Comparison of ENCODE assay signal across 15 cellular contexts in the genomic region with DNA sequence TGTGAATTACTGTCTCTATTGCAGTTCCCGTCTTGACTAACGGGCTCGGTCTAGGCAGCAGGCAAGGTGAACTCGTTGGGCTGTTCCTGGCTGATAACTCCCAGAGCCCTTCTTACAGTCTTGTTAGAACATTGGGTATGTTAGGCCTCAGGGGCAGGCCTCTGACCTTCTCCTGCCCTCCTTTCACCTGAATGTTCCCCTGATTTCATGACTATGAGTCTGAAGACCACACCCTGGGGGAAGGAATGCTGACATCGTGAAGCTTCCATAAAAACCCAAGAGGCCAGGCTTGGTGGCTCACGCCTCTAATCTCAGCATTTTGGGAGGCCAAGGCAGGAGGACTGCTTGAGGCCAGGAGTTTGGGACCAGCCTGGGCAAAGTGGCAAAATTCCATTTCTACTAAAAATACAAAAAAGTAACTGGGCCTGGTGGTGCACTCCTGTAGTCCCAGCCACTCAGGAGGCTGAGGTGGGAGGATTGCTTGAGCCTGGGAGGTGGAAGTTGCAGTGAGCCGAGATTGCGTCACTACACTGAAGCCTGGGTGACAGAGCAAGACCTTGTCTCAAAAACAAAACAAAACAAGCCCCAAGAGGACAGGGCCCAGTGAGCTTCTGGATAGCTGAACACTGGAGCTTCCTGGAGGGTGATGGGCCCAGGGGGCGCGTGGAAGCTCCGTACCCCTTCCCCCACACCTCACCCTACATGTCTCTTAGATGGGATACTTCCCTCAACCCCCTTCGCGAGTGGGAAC. TPM values are rescaled to one million over a fixed set of nuclear protein-coding genes. Genes with fewer than 3 reads are reported as not detected.
DNase-seq lines count a peak whose midpoint lies in the region; ATAC-seq and TF ChIP-seq lines count a peak whose summit lies in the region.
"Had no signal": no experiment of that assay in that cellular context is flagged by ENCODE, and none has a peak within 500 bp of the region (broad histone marks: within the 10 kb centered on the region; RNA-seq: fewer than 3 reads in every experiment).

No MANE protein-coding gene starts in this region.

- POLR2A ChIA-PET in Caco-2 (lab: Charles Lee), result no interaction called here

- H3K27me3 Mint-ChIP-seq in Caco-2 (ENCODE audit: insufficient read depth, unreplicated experiment) (no peaks in the 10 kb centered on the region), endothelial cell (ENCODE audit: unreplicated experiment) (peaks cover 1% of the 10 kb centered on the region)

- H4K20me1 ChIP-seq in osteoblast (ENCODE audit: insufficient read depth, low read length), result no peaks in the 10 kb centered on the region

- no peak overlapping the region for H3K4me2 ChIP-seq in osteoblast (ENCODE audit: insufficient read depth, low read length)

- ATAC-seq in HG02981 (IDR thresholded peaks at IDR 0.05; ENCODE audit: unreplicated experiment) (no peak), HG02840 (IDR thresholded peaks at IDR 0.05; ENCODE audit: low FRiP score, unreplicated experiment) (no peak)

- H3K4me1 Mint-ChIP-seq in Caco-2 (ENCODE audit: low read depth, unreplicated experiment) (peaks cover 9% of the 10 kb centered on the region), endothelial cell (ENCODE audit: unreplicated experiment) (peaks cover 12% of the 10 kb centered on the region)

- no TSS peak for BruUV-seq in Caco-2 (replicated peaks; lab: Mats Ljungman, UMichigan)

- H3K79me2 ChIP-seq in osteoblast (ENCODE audit: insufficient read depth, low read length), result no peaks in the 10 kb centered on the region

- TF ChIP-seq POLR2A in esophagus squamous epithelium (IDR thresholded peaks at IDR 0.05), result no peak

- H3K27ac Mint-ChIP-seq in Caco-2 (ENCODE audit: unreplicated experiment) (peak overlapping the region; percentile 45), endothelial cell (ENCODE audit: unreplicated experiment) (no peak overlapping the region)

- no peaks in the 10 kb centered on the region for H3K27me3 ChIP-seq in Caco-2 (replicated peaks; ENCODE audit: control insufficient read depth, insufficient read depth, low read length)
- no peaks in the 10 kb centered on the region for H3K27me3 ChIP-seq in esophagus squamous epithelium
- H3K27me3 ChIP-seq in osteoblast (ENCODE audit: insufficient read depth, low read length), result no peaks in the 10 kb centered on the region
- H3K27me3 ChIP-seq: ovary had no signal

- H3K36me3 ChIP-seq in Caco-2 (ENCODE audit: control insufficient read depth, insufficient read depth, low read length) (no peaks in the 10 kb centered on the region), esophagus squamous epithelium (no peaks in the 10 kb centered on the region), osteoblast (ENCODE audit: insufficient read depth, low read length) (no peaks in the 10 kb centered on the region)
- H3K36me3 ChIP-seq: ovary had no signal

- H3K27ac ChIP-seq in esophagus squamous epithelium, result peak overlapping the region in 3 of 4 donors; percentile 38 to 55 (median 55)
- peak overlapping the region; percentile 68 for H3K27ac ChIP-seq in osteoblast (ENCODE audit: low read depth, low read length)

- no peaks in the 10 kb centered on the region for H3K9me3 ChIP-seq in Caco-2
- H3K9me3 ChIP-seq in esophagus squamous epithelium, result no peaks in the 10 kb centered on the region
- H3K9me3 ChIP-seq in osteoblast (ENCODE audit: low read depth, low read length), result no peaks in the 10 kb centered on the region
- H3K9me3 ChIP-seq: ovary had no signal

- H3K4me3 ChIP-seq in Caco-2 (ENCODE audit: low read depth, low read length) (no peak overlapping the region), esophagus squamous epithelium (no peak overlapping the region), osteoblast (ENCODE audit: insufficient read depth, low read length) (no peak overlapping the region)
- H3K4me3 ChIP-seq: ovary had no signal

- H2AFZ ChIP-seq in osteoblast (ENCODE audit: low read length), result peak overlapping the region; percentile 86

- 70 to 85% methylated on average over 9 to 13 of the region's 13 CpGs for WGBS in esophagus squamous epithelium, 2 donors

- peak in 1 of 2 experiments; percentile 50 for DNase-seq in Caco-2
- DNase-seq in NCI-H226, result peak; percentile 7
- no peak for DNase-seq in esophagus squamous epithelium (lab: John Stamatoyannopoulos, UW)
- DNase-seq in osteoblast (ENCODE audit: insufficient read length, low spot score, missing footprints), result peak; percentile 59
- DNase-seq in epidermal melanocyte (ENCODE audit: insufficient read length, low spot score), result no peak
- no peak for DNase-seq in endothelial cell (ENCODE audit: low spot score)
- DNase-seq: activated CD4-positive, alpha-beta T cell treated with anti-CD3 and anti-CD28 coated beads, Interleukin-2, amount 50 U/mL, for 48 hours; activated naive CD4-positive, alpha-beta T cell; NCI-H1048; NCI-H526; stimulated activated naive CD4-positive, alpha-beta T cell treated with Interleukin-2 at 50 U/mL for 16 hours had no signal

- H3K4me3 Mint-ChIP-seq in Caco-2 (ENCODE audit: unreplicated experiment) (no peak overlapping the region), endothelial cell (ENCODE audit: unreplicated experiment) (no peak overlapping the region)

- H3K9me3 Mint-ChIP-seq in Caco-2 (ENCODE audit: unreplicated experiment) (no peaks in the 10 kb centered on the region), endothelial cell (ENCODE audit: unreplicated experiment) (no peaks in the 10 kb centered on the region)

- CTCF ChIA-PET in Caco-2 (lab: Charles Lee), result interaction anchor here (0.5 kb wide), 1 partner anchor 434 kb away, joined by 3 read pairs; no protein-coding TSS in a partner anchor

- no peak for TF ChIP-seq CTCF in Caco-2 (IDR thresholded peaks at IDR 0.05; ENCODE audit: insufficient read depth in 1 of 2, low read depth in 1 of 2, low read length in 1 of 2, severe bottlenecking in 1 of 2, unreplicated experiment in 1 of 2)
- no peak for TF ChIP-seq CTCF in esophagus squamous epithelium (IDR thresholded peaks at IDR 0.05)
- no peak for TF ChIP-seq CTCF in osteoblast (IDR thresholded peaks at IDR 0.05; ENCODE audit: extremely low read depth, low read depth, low read length)
- TF ChIP-seq CTCF in endothelial cell (IDR thresholded peaks at IDR 0.05; ENCODE audit: unreplicated experiment), result no peak

- H3K36me3 Mint-ChIP-seq in Caco-2 (ENCODE audit: insufficient read depth, unreplicated experiment) (no peaks in the 10 kb centered on the region), endothelial cell (ENCODE audit: low read depth, unreplicated experiment) (no peaks in the 10 kb centered on the region)

- intact Hi-C loops in Caco-2 (cut with micrococcal nuclease; ENCODE audit: unreplicated experiment) (no loop called here), esophagus squamous epithelium (cut with DNase I) (no loop called here)

- H3K4me1 ChIP-seq in Caco-2 (no peaks in the 10 kb centered on the region), esophagus squamous epithelium (peaks cover 18 to 52% (median 31%) of the 10 kb centered on the region in 3 donors), osteoblast (ENCODE audit: insufficient read depth, low read length) (peaks cover 8% of the 10 kb centered on the region)

RNA-seq across cellular contexts. Expression of a gene that starts 47.8 kb away (rescaled TPM):
- total RNA-seq in Caco-2 (2022), result not detected in 2 replicates
- not detected for total RNA-seq in esophagus squamous epithelium
- total RNA-seq in osteoblast, result not detected in 2 replicates
- total RNA-seq in endothelial cell (ENCODE audit: unreplicated experiment), result not detected
- total RNA-seq: fibroblast of villous mesenchyme, ovary had no signal

Comparison
In these comparisons a context has a peak if more than half of its experiments do, and no peak if none do; other contexts are left out.
1. DNase-seq: peak in NCI-H226 (single experiment) and osteoblast (single experiment); none in esophagus squamous epithelium (single experiment), epidermal melanocyte (single experiment) and endothelial cell (single experiment).